10 cellular contexts compared by ENCODE assay signal in genomic region chr11:64762277-64762915, GRCh38. TPM values are rescaled to one million over a fixed set of nuclear protein-coding genes. Genes with fewer than 3 reads are reported as not detected.
A peak's percentile ranks its signal among the peaks of the same experiment; 100 is the strongest.
DNase-seq lines count a peak whose midpoint lies in the region; ATAC-seq and TF ChIP-seq lines count a peak whose summit lies in the region.
"Had no signal": no experiment of that assay in that cellular context is flagged by ENCODE, and none has a peak within 500 bp of the region (broad histone marks: within the 10 kb centered on the region; RNA-seq: fewer than 3 reads in every experiment).

No MANE protein-coding gene starts in this region.

- H3K36me3 Mint-ChIP-seq in activated T-cell treated with anti-CD3 and anti-CD28 coated beads, Interleukin-2, amount 50 U/mL, for 24 hours (ENCODE audit: low read depth) = peaks cover 67% of the 10 kb centered on the region
- H3K36me3 Mint-ChIP-seq in activated B cell treated with CpG ODN at 0.5 μM for 24 hours (ENCODE audit: low read depth) (peaks cover 55% of the 10 kb centered on the region), immature natural killer cell (peaks cover 16 to 24% (median 24%) of the 10 kb centered on the region in 3 donors)

- POLR2A ChIA-PET in activated B cell treated with CpG ODN at 0.5 μM for 24 hours (lab: Charles Lee) = interaction anchor here (0.6 to 7.7 kb wide), 7 partner anchors 9 to 78 kb away, joined by 3 to 158 read pairs (median 6); partner anchors contain the start of genes RASGRP2 and SF1

- TF ChIP-seq CTCF in activated B cell treated with CpG ODN at 0.5 μM for 24 hours (IDR thresholded peaks at IDR 0.05) (no peak), thoracic aorta (IDR thresholded peaks at IDR 0.05) (no peak)

- DNase-seq in activated T-cell treated with anti-CD3 and anti-CD28 coated beads, Interleukin-2, amount 50 U/mL, for 24 hours = peak; percentile 48
- DNase-seq in activated T-cell treated with anti-CD3 and anti-CD28 coated beads for 4 hours (no peak), activated B cell treated with CpG ODN at 0.5 μM for 24 hours (no peak), immature natural killer cell (peak in 2 of 3 donors; percentile 47 to 51), thoracic aorta (ENCODE audit: low spot score) (no peak), NCI-H1092 (lab: John Stamatoyannopoulos, UW) (no peak), NCI-H1105 (lab: John Stamatoyannopoulos, UW) (no peak), NCI-H345 (lab: John Stamatoyannopoulos, UW) (no peak)
- DNase-seq: DMS153 had no signal

- no peak overlapping the region for H3K4me3 Mint-ChIP-seq in activated T-cell treated with anti-CD3 and anti-CD28 coated beads, Interleukin-2, amount 50 U/mL, for 24 hours
- H3K4me3 Mint-ChIP-seq in activated B cell treated with CpG ODN at 0.5 μM for 24 hours (peak overlapping the region; percentile 29), immature natural killer cell (peak overlapping the region; percentile 74 to 88 (median 85))

- ATAC-seq in activated B cell treated with CpG ODN at 0.5 μM for 24 hours (ENCODE audit: low read depth) (peak; percentile 25), thoracic aorta (ENCODE audit: insufficient number of reproducible peaks, low FRiP score, low read depth) (no peak)

- peaks cover 42% of the 10 kb centered on the region for H3K36me3 ChIP-seq in thoracic aorta

- peaks cover 72% of the 10 kb centered on the region for H3K4me1 Mint-ChIP-seq in activated T-cell treated with anti-CD3 and anti-CD28 coated beads, Interleukin-2, amount 50 U/mL, for 24 hours (ENCODE audit: low read depth)
- H3K4me1 Mint-ChIP-seq in activated B cell treated with CpG ODN at 0.5 μM for 24 hours (peaks cover 81% of the 10 kb centered on the region), immature natural killer cell (peaks cover 90 to 92% of the 10 kb centered on the region in 2 donors)

- no peaks in the 10 kb centered on the region for H3K27me3 Mint-ChIP-seq in activated T-cell treated with anti-CD3 and anti-CD28 coated beads, Interleukin-2, amount 50 U/mL, for 24 hours
- H3K27me3 Mint-ChIP-seq in activated B cell treated with CpG ODN at 0.5 μM for 24 hours (no peaks in the 10 kb centered on the region), immature natural killer cell (ENCODE audit: low read depth in 3 of 3) (peaks cover 24 to 42% (median 37%) of the 10 kb centered on the region in 3 donors)

- no peak overlapping the region for H3K4me3 ChIP-seq in thoracic aorta
- H3K4me3 ChIP-seq: pancreas had no signal

- no peaks in the 10 kb centered on the region for H3K9me3 ChIP-seq in thoracic aorta
- H3K9me3 ChIP-seq: pancreas had no signal

- peak overlapping the region; percentile 90 for H3K27ac Mint-ChIP-seq in activated T-cell treated with anti-CD3 and anti-CD28 coated beads, Interleukin-2, amount 50 U/mL, for 24 hours
- H3K27ac Mint-ChIP-seq in activated B cell treated with CpG ODN at 0.5 μM for 24 hours (peak overlapping the region; percentile 85), immature natural killer cell (peak overlapping the region; percentile 90 to 96 (median 92))

- intact Hi-C loops in activated B cell treated with CpG ODN at 0.5 μM for 24 hours (cut with micrococcal nuclease) = loop anchor here (2.0 kb wide), 1 partner anchor 14 kb away; no protein-coding TSS in a partner anchor

- H3K27me3 ChIP-seq in thoracic aorta (replicated peaks; ENCODE audit: insufficient read depth) = no peaks in the 10 kb centered on the region
- H3K27me3 ChIP-seq: pancreas had no signal

- no peaks in the 10 kb centered on the region for H3K9me3 Mint-ChIP-seq in activated T-cell treated with anti-CD3 and anti-CD28 coated beads, Interleukin-2, amount 50 U/mL, for 24 hours
- no peaks in the 10 kb centered on the region for H3K9me3 Mint-ChIP-seq in activated B cell treated with CpG ODN at 0.5 μM for 24 hours
- no peaks in the 10 kb centered on the region for H3K9me3 Mint-ChIP-seq in immature natural killer cell

- H3K27ac ChIP-seq in thoracic aorta = peak overlapping the region; percentile 68 to 83

- CTCF ChIA-PET in activated B cell treated with CpG ODN at 0.5 μM for 24 hours (lab: Charles Lee) = interaction anchor here (0.9 to 2.3 kb wide), 4 partner anchors 9 to 19 kb away, joined by 3 to 11 read pairs (median 4); partner anchors contain the start of gene RASGRP2

- peaks cover 26 to 71% of the 10 kb centered on the region in 2 donors for H3K4me1 ChIP-seq in thoracic aorta (ENCODE audit: control insufficient read depth in 1 of 2, low read depth in 2 of 2)

RNA-seq across cellular contexts. Expression of gene PYGM, which starts 2.6 kb away (rescaled TPM):
- total RNA-seq in activated B cell treated with CpG ODN at 0.5 μM for 24 hours (3.2 and 4.8 TPM in 2 replicates), thoracic aorta (10 to 100 TPM; 12.2 to 13.4 TPM)
- 1 to 10 TPM in 1 of 3 donors, under 1 TPM in 1, not detected in 1; 0.63 to 1.1 TPM for polyA plus RNA-seq in immature natural killer cell

RNA-seq across cellular contexts. Expression of gene SF1, which starts 15.9 kb away (rescaled TPM):
- 640 and 687 TPM in 2 replicates for total RNA-seq in activated B cell treated with CpG ODN at 0.5 μM for 24 hours
- 100 to 1,000 TPM in 1 of 3 donors, 10 to 100 TPM in 2; 51.1 to 142 (median 56.3) TPM for polyA plus RNA-seq in immature natural killer cell
- total RNA-seq in thoracic aorta = 100 to 1,000 TPM; 250 to 512 TPM

RNA-seq across cellular contexts. Expression of gene RASGRP2, which starts 18.5 kb away (rescaled TPM):
- total RNA-seq in activated B cell treated with CpG ODN at 0.5 μM for 24 hours (165 and 177 TPM in 2 replicates), thoracic aorta (10 to 100 TPM; 78.4 to 89.1 TPM)
- polyA plus RNA-seq in immature natural killer cell = 100 to 1,000 TPM; 142 to 165 (median 154) TPM

RNA-seq across cellular contexts. Expression of gene NRXN2, which starts 39.4 kb away (rescaled TPM):
- total RNA-seq in activated B cell treated with CpG ODN at 0.5 μM for 24 hours (0.54 and 0.73 TPM in 2 replicates), thoracic aorta (10 to 100 TPM; 40.3 to 41.3 TPM)
- polyA plus RNA-seq in immature natural killer cell = 1 to 10 TPM in 2 of 3 donors, under 1 TPM in 1; 0.44 to 3.6 (median 3.2) TPM

RNA-seq across cellular contexts. Expression of gene MAP4K2, which starts 40.6 kb away (rescaled TPM):
- total RNA-seq in activated B cell treated with CpG ODN at 0.5 μM for 24 hours (69.1 and 73.6 TPM in 2 replicates), thoracic aorta (10 to 100 TPM; 23.3 to 39.1 TPM)
- 10 to 100 TPM in 2 of 3 donors, 1 to 10 TPM in 1; 9.2 to 16.4 (median 15.9) TPM for polyA plus RNA-seq in immature natural killer cell

Comparison
In these comparisons a context has a peak if more than half of its experiments do, and no peak if none do; other contexts are left out.
1. DNase-seq: peak in activated T-cell treated with anti-CD3 and anti-CD28 coated beads, Interleukin-2, amount 50 U/mL, for 24 hours (single experiment) and immature natural killer cell (2 of 3); none in activated T-cell treated with anti-CD3 and anti-CD28 coated beads for 4 hours (single experiment), activated B cell treated with CpG ODN at 0.5 μM for 24 hours (single experiment), thoracic aorta (single experiment), NCI-H1092 (single experiment), NCI-H1105 (single experiment) and NCI-H345 (single experiment).
2. Peak in every context shown above with its lines, with median percentiles within 50 percentile points of each other: H3K27ac Mint-ChIP-seq.